17 cellular contexts compared by ENCODE assay signal in the genomic region with DNA sequence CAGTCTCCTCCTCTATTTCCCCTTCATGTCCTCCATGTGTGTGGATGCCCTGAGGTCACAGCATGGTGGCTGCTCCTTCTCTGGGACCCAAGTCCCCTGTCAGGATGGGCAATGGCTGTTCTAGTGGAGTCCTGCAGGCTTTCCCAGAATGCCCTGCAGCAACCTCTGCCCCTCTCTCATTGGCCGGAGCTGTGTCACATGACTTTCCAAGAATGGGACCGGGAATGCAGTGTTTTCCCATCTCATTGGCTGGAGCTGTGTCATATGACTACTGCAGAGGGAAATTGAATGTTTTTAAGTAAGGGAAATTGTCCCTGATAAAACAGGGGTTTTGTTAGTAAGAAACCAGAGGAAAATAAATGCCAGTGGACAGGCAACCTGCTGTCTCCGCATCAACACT.
A peak's percentile ranks its signal among the peaks of the same experiment; 100 is the strongest.
DNase-seq lines count a peak whose midpoint lies in the region; ATAC-seq and TF ChIP-seq lines count a peak whose summit lies in the region.
"Had no signal": no experiment of that assay in that cellular context is flagged by ENCODE, and none has a peak within 500 bp of the region (broad histone marks: within the 10 kb centered on the region; RNA-seq: fewer than 3 reads in every experiment).

No MANE protein-coding gene starts in this region.

- no peaks in the 10 kb centered on the region for H3K36me3 Mint-ChIP-seq in activated CD8-positive, alpha-beta memory T cell treated with anti-CD3 and anti-CD28 coated beads, Interleukin-2, amount 10 ng/mL, durations not matched to agents 7 days and 5 days
- H3K36me3 Mint-ChIP-seq: CD14-positive monocyte; CD4-positive, alpha-beta memory T cell had no signal

- no peak for TF ChIP-seq POLR2A in testis (IDR thresholded peaks at IDR 0.05)

- H3K4me3 Mint-ChIP-seq in activated CD8-positive, alpha-beta memory T cell treated with anti-CD3 and anti-CD28 coated beads, Interleukin-2, amount 10 ng/mL, durations not matched to agents 7 days and 5 days, result no peak overlapping the region
- H3K4me3 Mint-ChIP-seq: CD14-positive monocyte; CD4-positive, alpha-beta memory T cell; GM23338 had no signal

- no peaks in the 10 kb centered on the region for H3K9me3 Mint-ChIP-seq in activated CD8-positive, alpha-beta memory T cell treated with anti-CD3 and anti-CD28 coated beads, Interleukin-2, amount 10 ng/mL, durations not matched to agents 7 days and 5 days (ENCODE audit: low read depth)
- H3K9me3 Mint-ChIP-seq: CD4-positive, alpha-beta memory T cell had no signal

- H3K27me3 Mint-ChIP-seq in activated CD8-positive, alpha-beta memory T cell treated with anti-CD3 and anti-CD28 coated beads, Interleukin-2, amount 10 ng/mL, durations not matched to agents 7 days and 5 days, result no peaks in the 10 kb centered on the region

- no peak overlapping the region for H3K4me2 ChIP-seq in smooth muscle cell
- H3K4me2 ChIP-seq: BLaER1, GM23338 had no signal

- no peak for ATAC-seq in activated CD8-positive, alpha-beta memory T cell treated with anti-CD3 and anti-CD28 coated beads, Interleukin-2, amount 10 ng/mL, durations not matched to agents 7 days and 5 days
- ATAC-seq in lung (ENCODE audit: insufficient read depth, low FRiP score), result no peak
- ATAC-seq: GM23338 had no signal

- H3K4me3 ChIP-seq in lung, result no peak overlapping the region
- no peak overlapping the region for H3K4me3 ChIP-seq in testis
- no peak overlapping the region for H3K4me3 ChIP-seq in colonic mucosa
- no peak overlapping the region for H3K4me3 ChIP-seq in smooth muscle cell
- H3K4me3 ChIP-seq: BLaER1, GM23338 had no signal

- no peak for TF ChIP-seq CTCF in lung (IDR thresholded peaks at IDR 0.05; ENCODE audit: control extremely low read depth, extremely low read depth)
- TF ChIP-seq CTCF in testis (IDR thresholded peaks at IDR 0.05), result no peak
- no peak for TF ChIP-seq CTCF in colonic mucosa (IDR thresholded peaks at IDR 0.05)
- no peak for TF ChIP-seq CTCF in smooth muscle cell (IDR thresholded peaks at IDR 0.05; ENCODE audit: borderline replicate concordance, insufficient read depth, poor library complexity, severe bottlenecking)

- peaks cover 0 to 2% of the 10 kb centered on the region in 2 donors for H3K9me3 ChIP-seq in lung (ENCODE audit: control insufficient read depth in 2 of 2, insufficient read depth in 1 of 2, low read length in 1 of 2)
- H3K9me3 ChIP-seq in testis, result no peaks in the 10 kb centered on the region
- H3K9me3 ChIP-seq in colonic mucosa, result no peaks in the 10 kb centered on the region
- H3K9me3 ChIP-seq in smooth muscle cell (replicated peaks; ENCODE audit: low read depth), result no peaks in the 10 kb centered on the region

- WGBS in lung, 2 donors, result 92% methylated on average over 3 of the region's 3 CpGs
- 73 to 83% methylated on average over 3 of the region's 3 CpGs for WGBS in testis, 2 donors
- 90% methylated on average over 3 of the region's 3 CpGs for WGBS in smooth muscle cell (ENCODE audit: low lambda C conversion rate)

- no peaks in the 10 kb centered on the region for H3K4me1 Mint-ChIP-seq in activated CD8-positive, alpha-beta memory T cell treated with anti-CD3 and anti-CD28 coated beads, Interleukin-2, amount 10 ng/mL, durations not matched to agents 7 days and 5 days
- H3K4me1 Mint-ChIP-seq: CD14-positive monocyte; CD4-positive, alpha-beta memory T cell; GM23338 had no signal

- no peaks in the 10 kb centered on the region for H4K20me1 ChIP-seq in smooth muscle cell (ENCODE audit: low read depth)
- H4K20me1 ChIP-seq: BLaER1 had no signal

- no peaks in the 10 kb centered on the region for H3F3A ChIP-seq in smooth muscle cell (ENCODE audit: low read depth)

- CTCF ChIA-PET in activated CD8-positive, alpha-beta memory T cell treated with anti-CD3 and anti-CD28 coated beads, Interleukin-2, amount 10 ng/mL, durations not matched to agents 7 days and 5 days (lab: Charles Lee), result no interaction called here

- H3K27me3 ChIP-seq in lung (ENCODE audit: control insufficient read depth, insufficient read depth), result no peaks in the 10 kb centered on the region
- H3K27me3 ChIP-seq in testis, result no peaks in the 10 kb centered on the region
- no peaks in the 10 kb centered on the region for H3K27me3 ChIP-seq in colonic mucosa
- H3K27me3 ChIP-seq in smooth muscle cell (ENCODE audit: low read depth), result peaks cover 5% of the 10 kb centered on the region
- H3K27me3 ChIP-seq: BLaER1 had no signal

- no peaks in the 10 kb centered on the region for H3K36me3 ChIP-seq in lung (ENCODE audit: control insufficient read depth in 2 of 2, insufficient read depth in 2 of 2, low read length in 2 of 2)
- H3K36me3 ChIP-seq in testis (ENCODE audit: low read depth, missing control alignments), result no peaks in the 10 kb centered on the region
- no peaks in the 10 kb centered on the region for H3K36me3 ChIP-seq in colonic mucosa
- no peaks in the 10 kb centered on the region for H3K36me3 ChIP-seq in smooth muscle cell (ENCODE audit: low read depth)
- H3K36me3 ChIP-seq: BLaER1 had no signal

- H3K4me1 ChIP-seq in lung (ENCODE audit: control insufficient read depth in 2 of 2, insufficient read depth in 2 of 2, low read length in 2 of 2), result no peaks in the 10 kb centered on the region
- H3K4me1 ChIP-seq in testis, result no peaks in the 10 kb centered on the region
- H3K4me1 ChIP-seq in colonic mucosa, result no peaks in the 10 kb centered on the region
- H3K4me1 ChIP-seq in smooth muscle cell (ENCODE audit: low read depth), result no peaks in the 10 kb centered on the region

- no peak overlapping the region for H2AFZ ChIP-seq in smooth muscle cell (ENCODE audit: low read depth)
- H2AFZ ChIP-seq: GM23338 had no signal

- H3K27ac ChIP-seq in lung (ENCODE audit: low read depth in 1 of 2, low read length in 1 of 2), result no peak overlapping the region
- no peak overlapping the region for H3K27ac ChIP-seq in testis
- H3K27ac ChIP-seq in colonic mucosa, result no peak overlapping the region
- H3K27ac ChIP-seq in smooth muscle cell (ENCODE audit: low read depth), result no peak overlapping the region
- H3K27ac ChIP-seq: BLaER1 had no signal

- H3K79me2 ChIP-seq in smooth muscle cell (ENCODE audit: low read depth), result no peaks in the 10 kb centered on the region

- H3K27ac Mint-ChIP-seq in activated CD8-positive, alpha-beta memory T cell treated with anti-CD3 and anti-CD28 coated beads, Interleukin-2, amount 10 ng/mL, durations not matched to agents 7 days and 5 days, result no peak overlapping the region
- H3K27ac Mint-ChIP-seq: CD14-positive monocyte; CD4-positive, alpha-beta memory T cell; GM23338 had no signal

- intact Hi-C loops in testis (cut with DNase I; ENCODE audit: low total_unique reads), result no loop called here
- intact Hi-C loops in colonic mucosa (cut with DNase I), result no loop called here

- DNase-seq in activated CD8-positive, alpha-beta memory T cell treated with anti-CD3 and anti-CD28 coated beads, Interleukin-2, amount 10 ng/mL, durations not matched to agents 7 days and 5 days, result peak; percentile 7
- DNase-seq in activated CD8-positive, alpha-beta memory T cell treated with anti-CD3 and anti-CD28 coated beads, Interleukin-2, amount 50 U/mL, for 4 hours, result no peak
- DNase-seq in ecto neural progenitor cell (ENCODE audit: low spot score), result peak; percentile 18
- peak; percentile 7 for DNase-seq in lung (ENCODE audit: low spot score)
- DNase-seq in testis, result peak; percentile 59
- DNase-seq in NCI-H128 (lab: John Stamatoyannopoulos, UW; ENCODE audit: unreplicated experiment), result no peak
- DNase-seq in colonic mucosa, result no peak
- DNase-seq in smooth muscle cell (lab: John Stamatoyannopoulos, UW; ENCODE audit: unreplicated experiment), result no peak
- DNase-seq: 8988T; CD4-positive, alpha-beta memory T cell; DMS153; DMS79; GDM1; HCEC 1CT had no signal

- H3K9ac ChIP-seq in colonic mucosa (ENCODE audit: low read depth in 2 of 2, low read length in 2 of 2) (no peak overlapping the region), smooth muscle cell (ENCODE audit: low read depth) (no peak overlapping the region)
- H3K9ac ChIP-seq: BLaER1 had no signal

Comparison
In these comparisons a context has a peak if more than half of its experiments do, and no peak if none do; other contexts are left out.
1. DNase-seq: peak in activated CD8-positive, alpha-beta memory T cell treated with anti-CD3 and anti-CD28 coated beads, Interleukin-2, amount 10 ng/mL, durations not matched to agents 7 days and 5 days (single experiment), ecto neural progenitor cell (single experiment), lung (single experiment) and testis (single experiment); none in activated CD8-positive, alpha-beta memory T cell treated with anti-CD3 and anti-CD28 coated beads, Interleukin-2, amount 50 U/mL, for 4 hours (single experiment), NCI-H128 (single experiment), colonic mucosa (single experiment) and smooth muscle cell (single experiment).